Comparison of ENCODE assay signal across 12 cellular contexts in the genomic region with DNA sequence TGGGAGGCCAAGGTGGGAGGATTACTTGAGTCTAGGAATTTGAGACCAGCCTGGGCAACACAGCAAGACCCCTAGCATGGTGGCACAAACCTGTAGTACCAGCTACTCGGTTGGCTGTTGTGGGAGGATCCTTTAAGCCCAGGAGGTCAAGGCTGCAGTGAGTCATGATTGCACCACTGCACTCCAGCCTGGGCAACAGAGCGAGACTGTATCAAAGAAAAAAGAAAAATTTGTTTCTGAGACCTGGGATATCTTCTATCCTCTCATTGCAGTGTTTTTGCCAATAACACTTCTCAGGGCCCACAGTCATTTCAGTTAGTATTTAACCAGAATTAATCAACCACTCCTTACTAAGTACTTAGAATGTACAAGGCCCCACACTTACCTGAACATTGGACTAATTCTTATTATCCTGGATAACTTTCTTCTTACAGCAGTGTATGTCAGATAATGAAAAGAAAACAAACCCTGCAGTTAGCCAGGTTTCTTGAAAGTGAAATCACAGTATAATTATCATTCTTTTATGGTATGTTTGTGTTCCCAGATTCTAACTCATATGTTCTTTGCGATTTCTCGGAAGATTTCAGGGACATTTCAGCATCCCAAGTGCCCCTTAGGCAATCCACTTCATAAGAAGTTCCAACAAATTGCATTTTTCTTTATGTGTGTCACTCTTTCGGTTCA.
A peak's percentile ranks its signal among the peaks of the same experiment; 100 is the strongest.
DNase-seq lines count a peak whose midpoint lies in the region; ATAC-seq, FAIRE-seq and TF ChIP-seq lines count a peak whose summit lies in the region.
"Had no signal": no experiment of that assay in that cellular context is flagged by ENCODE, and none has a peak within 500 bp of the region (broad histone marks: within the 10 kb centered on the region; RNA-seq: fewer than 3 reads in every experiment).

No MANE protein-coding gene starts in this region.

- H4K91ac ChIP-seq in mesenchymal stem cell (ENCODE audit: low read length): no peak overlapping the region

- H3K23ac ChIP-seq in mesenchymal stem cell (ENCODE audit: low read length in 2 of 2): no peak overlapping the region

- no peak overlapping the region for H3K9ac ChIP-seq in duodenal mucosa (ENCODE audit: low read depth in 1 of 2, low read length in 2 of 2)
- H3K9ac ChIP-seq in mesenchymal stem cell (ENCODE audit: low read length): peak overlapping the region; percentile 84

- no peak for TF ChIP-seq RAD21 in A549 (conservative IDR thresholded peaks at IDR 0.05 in 1 of 2, IDR thresholded peaks at IDR 0.05 in 1 of 2)

- H3K27me3 ChIP-seq in duodenal mucosa (ENCODE audit: control insufficient read depth in 1 of 2, insufficient read depth in 2 of 2, low read length in 2 of 2) (no peaks in the 10 kb centered on the region), mesenchymal stem cell (ENCODE audit: control insufficient read depth in 1 of 2, insufficient read depth in 1 of 2, low read length in 2 of 2) (no peaks in the 10 kb centered on the region), ascending aorta (no peaks in the 10 kb centered on the region)

- H3K14ac ChIP-seq in mesenchymal stem cell (ENCODE audit: low read length in 2 of 2): no peak overlapping the region

- peak in 1 of 2 experiments; percentile 65; a peak in 2 of 6 replicates for ATAC-seq in A549
- ATAC-seq: naive thymus-derived CD8-positive, alpha-beta T cell had no signal

- H2BK15ac ChIP-seq in mesenchymal stem cell (ENCODE audit: low read depth, poor library complexity, severe bottlenecking): no peak overlapping the region

- WGBS in A549 (ENCODE audit: missing lambda C conversion rate): 66% methylated on average over 5 of the region's 5 CpGs
- 88% methylated on average over 4 of the region's 5 CpGs for WGBS in mesenchymal stem cell

- H3K4me3 ChIP-seq in A549 (no peak overlapping the region), duodenal mucosa (ENCODE audit: low read depth in 1 of 2, low read length in 2 of 2) (no peak overlapping the region), mesenchymal stem cell (ENCODE audit: insufficient read depth in 1 of 2, low read depth in 1 of 2, low read length in 2 of 2) (peak overlapping the region in 1 of 2 experiments; percentile 42), ascending aorta (no peak overlapping the region)

- no peak for FAIRE-seq in A549 (lab: Jason Lieb, UNC)

- H3K27ac ChIP-seq in A549 (peak overlapping the region; percentile 19 to 53; a peak in 3 of 6 replicates), duodenal mucosa (ENCODE audit: low read depth, low read length) (peak overlapping the region; percentile 54), mesenchymal stem cell (ENCODE audit: low read length, poor library complexity, severe bottlenecking) (peak overlapping the region; percentile 62), ascending aorta (no peak overlapping the region)

- no peak for TF ChIP-seq EP300 in A549 (IDR thresholded peaks at IDR 0.05)

- POLR2A ChIA-PET in A549 (lab: Yijun Ruan, JAX): no interaction called here

- H3K4me2 ChIP-seq in A549 (peak overlapping the region; percentile 50; the same call in 2 of the 3 replicates), mesenchymal stem cell (ENCODE audit: low read length, poor library complexity, severe bottlenecking) (no peak overlapping the region)

- CTCF ChIA-PET in A549 (lab: Yijun Ruan, JAX): no interaction called here

- H3K18ac ChIP-seq in mesenchymal stem cell (ENCODE audit: low read depth in 1 of 2, low read length in 2 of 2): no peak overlapping the region

- no peak for TF ChIP-seq CTCF in A549 (IDR thresholded peaks at IDR 0.05)
- TF ChIP-seq CTCF in ascending aorta (IDR thresholded peaks at IDR 0.05): no peak

- no peak for TF ChIP-seq POLR2A in A549 (IDR thresholded peaks at IDR 0.05; ENCODE audit: low read length)

- H3K36me3 ChIP-seq in duodenal mucosa (ENCODE audit: control insufficient read depth in 1 of 2, insufficient read depth in 2 of 2, low read length in 2 of 2) (no peaks in the 10 kb centered on the region), mesenchymal stem cell (ENCODE audit: control insufficient read depth in 1 of 2, insufficient read depth in 2 of 2, low read depth in 1 of 2, low read length in 2 of 2) (no peaks in the 10 kb centered on the region), ascending aorta (no peaks in the 10 kb centered on the region)

- no peak overlapping the region for H2AFZ ChIP-seq in mesenchymal stem cell (ENCODE audit: low read depth, low read length)

- H2AK5ac ChIP-seq in mesenchymal stem cell (ENCODE audit: low read length, severe bottlenecking): no peak overlapping the region

- peaks cover 1% of the 10 kb centered on the region for H3K79me1 ChIP-seq in mesenchymal stem cell (replicated peaks; ENCODE audit: low read length, poor library complexity, severe bottlenecking)

- H3K9me3 ChIP-seq in A549 (no peaks in the 10 kb centered on the region), duodenal mucosa (ENCODE audit: control insufficient read depth in 1 of 2, low read length in 2 of 2) (no peaks in the 10 kb centered on the region), mesenchymal stem cell (ENCODE audit: control insufficient read depth, low read length) (no peaks in the 10 kb centered on the region), ascending aorta (no peaks in the 10 kb centered on the region)

- intact Hi-C loops in ascending aorta (cut with DNase I): no loop called here

- H3K4ac ChIP-seq in mesenchymal stem cell (ENCODE audit: low read depth in 1 of 2, low read length in 2 of 2): no peak overlapping the region

- H3K4me1 ChIP-seq in A549 (peaks cover 13% of the 10 kb centered on the region), duodenal mucosa (ENCODE audit: control insufficient read depth in 1 of 2, insufficient read depth in 2 of 2, low read length in 2 of 2) (peaks cover 17 to 30% of the 10 kb centered on the region in 2 donors), mesenchymal stem cell (ENCODE audit: control insufficient read depth, insufficient read depth, low read depth, low read length) (no peaks in the 10 kb centered on the region), ascending aorta (no peaks in the 10 kb centered on the region)

- no peak overlapping the region for H2BK120ac ChIP-seq in mesenchymal stem cell (ENCODE audit: low read depth, low read length)

- no peak overlapping the region for H4K8ac ChIP-seq in mesenchymal stem cell (ENCODE audit: low read length)

- no peak overlapping the region for H2BK5ac ChIP-seq in mesenchymal stem cell (ENCODE audit: low read depth, low read length, poor library complexity, severe bottlenecking)

- DNase-seq in A549 (ENCODE audit: low read depth in 1 of 2, low spot score in 1 of 2) (no peak), M059J (ENCODE audit: low read depth) (peak; percentile 22), mesenchymal stem cell (peak; percentile 57), NCI-H1048 (lab: John Stamatoyannopoulos, UW) (no peak), NCI-H526 (lab: John Stamatoyannopoulos, UW) (no peak), ascending aorta (ENCODE audit: low spot score in 2 of 2) (no peak)
- no peak for DNase-seq in activated T-cell treated with anti-CD3 and anti-CD28 coated beads, Interleukin-2, amount 50 U/mL, for 48 hours
- DNase-seq: activated CD4-positive, alpha-beta memory T cell treated with anti-CD3 and anti-CD28 coated beads for 36 hours; naive thymus-derived CD8-positive, alpha-beta T cell; stimulated activated CD4-positive, alpha-beta T cell treated with anti-CD3 and anti-CD28 coated beads, Interleukin-1b, Interleukin-23, amount 100 ng/mL, for 48 hours; substantia nigra had no signal

- H2BK12ac ChIP-seq in mesenchymal stem cell (ENCODE audit: low read length in 2 of 2): no peak overlapping the region

TF ChIP-seq in A549, 52 proteins besides CTCF, POLR2A, EP300 and RAD21:
- TF ChIP-seq SREBF2 (IDR thresholded peaks at IDR 0.05) (no peak), CEBPB (IDR thresholded peaks at IDR 0.05) (peak in 1 of 2 experiments; percentile 53; a peak in 2 of 4 replicates), FOSL2 (IDR thresholded peaks at IDR 0.05) (peak; percentile 40; the same call in 1 of the 2 replicates), FOSL2 (CRISPR knock-in tag; IDR thresholded peaks at IDR 0.05) (no peak), SMC3 (IDR thresholded peaks at IDR 0.05) (no peak)

Comparison
In these comparisons a context has a peak if more than half of its experiments do, and no peak if none do; other contexts are left out.
1. DNase-seq: peak in M059J (single experiment) and mesenchymal stem cell (single experiment); none in A549 (0 of 2), NCI-H1048 (single experiment), NCI-H526 (0 of 2), activated T-cell treated with anti-CD3 and anti-CD28 coated beads, Interleukin-2, amount 50 U/mL, for 48 hours (0 of 2) and ascending aorta (0 of 2).
2. H3K27ac ChIP-seq: peak in A549 (2 of 2), duodenal mucosa (single experiment) and mesenchymal stem cell (single experiment); none in ascending aorta (0 of 2).